In the genomic region with DNA sequence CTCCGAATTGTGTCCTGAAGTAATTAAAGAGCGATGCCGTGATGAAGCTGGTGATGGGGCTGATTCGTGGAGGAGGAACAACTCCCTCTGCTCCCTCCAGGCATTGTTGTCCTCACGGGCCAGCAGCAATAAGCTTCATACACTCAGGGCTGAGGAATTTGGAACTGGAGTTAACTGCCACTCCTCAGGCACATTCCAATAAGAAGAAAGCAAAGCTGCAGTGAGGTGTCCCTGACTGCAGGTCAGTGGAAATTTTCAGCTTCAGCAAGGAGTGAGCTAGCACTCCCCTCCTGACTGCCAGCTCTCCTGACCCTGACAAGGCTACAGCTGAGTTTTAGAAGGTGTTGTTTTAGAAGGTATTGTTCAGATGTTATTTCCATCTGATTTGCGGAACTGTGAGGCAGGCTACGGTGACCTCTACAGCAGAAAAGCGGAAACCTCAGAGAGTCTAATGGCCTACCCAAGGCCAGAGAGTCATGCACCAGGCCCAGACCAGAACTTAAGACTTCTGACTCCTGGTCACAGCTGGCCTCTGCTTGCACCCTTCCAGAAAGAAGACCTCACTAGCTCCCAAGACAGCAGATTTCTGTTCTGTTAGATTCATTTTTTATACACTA, we compare ENCODE assay signal across 1 cellular context.
TF ChIP-seq lines count a peak whose summit lies in the region.

No MANE protein-coding gene starts in this region.

TF ChIP-seq in K562, 482 proteins besides CTCF, POLR2A, EP300 and RAD21 (continued from another document):
- TF ChIP-seq, protein P1, sequence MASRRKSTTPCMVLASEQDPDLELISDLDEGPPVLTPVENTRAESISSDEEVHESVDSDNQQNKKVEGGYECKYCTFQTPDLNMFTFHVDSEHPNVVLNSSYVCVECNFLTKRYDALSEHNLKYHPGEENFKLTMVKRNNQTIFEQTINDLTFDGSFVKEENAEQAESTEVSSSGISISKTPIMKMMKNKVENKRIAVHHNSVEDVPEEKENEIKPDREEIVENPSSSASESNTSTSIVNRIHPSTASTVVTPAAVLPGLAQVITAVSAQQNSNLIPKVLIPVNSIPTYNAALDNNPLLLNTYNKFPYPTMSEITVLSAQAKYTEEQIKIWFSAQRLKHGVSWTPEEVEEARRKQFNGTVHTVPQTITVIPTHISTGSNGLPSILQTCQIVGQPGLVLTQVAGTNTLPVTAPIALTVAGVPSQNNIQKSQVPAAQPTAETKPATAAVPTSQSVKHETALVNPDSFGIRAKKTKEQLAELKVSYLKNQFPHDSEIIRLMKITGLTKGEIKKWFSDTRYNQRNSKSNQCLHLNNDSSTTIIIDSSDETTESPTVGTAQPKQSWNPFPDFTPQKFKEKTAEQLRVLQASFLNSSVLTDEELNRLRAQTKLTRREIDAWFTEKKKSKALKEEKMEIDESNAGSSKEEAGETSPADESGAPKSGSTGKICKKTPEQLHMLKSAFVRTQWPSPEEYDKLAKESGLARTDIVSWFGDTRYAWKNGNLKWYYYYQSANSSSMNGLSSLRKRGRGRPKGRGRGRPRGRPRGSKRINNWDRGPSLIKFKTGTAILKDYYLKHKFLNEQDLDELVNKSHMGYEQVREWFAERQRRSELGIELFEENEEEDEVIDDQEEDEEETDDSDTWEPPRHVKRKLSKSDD (conservative IDR thresholded peaks at IDR 0.05; ENCODE audit: low read length), result no peak
- TF ChIP-seq, protein P2, sequence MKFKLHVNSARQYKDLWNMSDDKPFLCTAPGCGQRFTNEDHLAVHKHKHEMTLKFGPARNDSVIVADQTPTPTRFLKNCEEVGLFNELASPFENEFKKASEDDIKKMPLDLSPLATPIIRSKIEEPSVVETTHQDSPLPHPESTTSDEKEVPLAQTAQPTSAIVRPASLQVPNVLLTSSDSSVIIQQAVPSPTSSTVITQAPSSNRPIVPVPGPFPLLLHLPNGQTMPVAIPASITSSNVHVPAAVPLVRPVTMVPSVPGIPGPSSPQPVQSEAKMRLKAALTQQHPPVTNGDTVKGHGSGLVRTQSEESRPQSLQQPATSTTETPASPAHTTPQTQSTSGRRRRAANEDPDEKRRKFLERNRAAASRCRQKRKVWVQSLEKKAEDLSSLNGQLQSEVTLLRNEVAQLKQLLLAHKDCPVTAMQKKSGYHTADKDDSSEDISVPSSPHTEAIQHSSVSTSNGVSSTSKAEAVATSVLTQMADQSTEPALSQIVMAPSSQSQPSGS (CRISPR knock-in tag; IDR thresholded peaks at IDR 0.05), result no peak
- no peak for TF ChIP-seq BACH1 (tag; IDR thresholded peaks at IDR 0.05)
- TF ChIP-seq NFE2 (IDR thresholded peaks at IDR 0.05; ENCODE audit: low read depth), result no peak
- TF ChIP-seq, protein P3, sequence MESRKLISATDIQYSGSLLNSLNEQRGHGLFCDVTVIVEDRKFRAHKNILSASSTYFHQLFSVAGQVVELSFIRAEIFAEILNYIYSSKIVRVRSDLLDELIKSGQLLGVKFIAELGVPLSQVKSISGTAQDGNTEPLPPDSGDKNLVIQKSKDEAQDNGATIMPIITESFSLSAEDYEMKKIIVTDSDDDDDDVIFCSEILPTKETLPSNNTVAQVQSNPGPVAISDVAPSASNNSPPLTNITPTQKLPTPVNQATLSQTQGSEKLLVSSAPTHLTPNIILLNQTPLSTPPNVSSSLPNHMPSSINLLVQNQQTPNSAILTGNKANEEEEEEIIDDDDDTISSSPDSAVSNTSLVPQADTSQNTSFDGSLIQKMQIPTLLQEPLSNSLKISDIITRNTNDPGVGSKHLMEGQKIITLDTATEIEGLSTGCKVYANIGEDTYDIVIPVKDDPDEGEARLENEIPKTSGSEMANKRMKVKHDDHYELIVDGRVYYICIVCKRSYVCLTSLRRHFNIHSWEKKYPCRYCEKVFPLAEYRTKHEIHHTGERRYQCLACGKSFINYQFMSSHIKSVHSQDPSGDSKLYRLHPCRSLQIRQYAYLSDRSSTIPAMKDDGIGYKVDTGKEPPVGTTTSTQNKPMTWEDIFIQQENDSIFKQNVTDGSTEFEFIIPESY (CRISPR knock-in tag; IDR thresholded peaks at IDR 0.05), result no peak
- TF ChIP-seq RFX1 (IDR thresholded peaks at IDR 0.05), result no peak
- TF ChIP-seq ZC3H8 (IDR thresholded peaks at IDR 0.05), result no peak
- no peak for TF ChIP-seq NCOA4 (IDR thresholded peaks at IDR 0.05; ENCODE audit: partially characterized antibody)
- TF ChIP-seq, protein P4, sequence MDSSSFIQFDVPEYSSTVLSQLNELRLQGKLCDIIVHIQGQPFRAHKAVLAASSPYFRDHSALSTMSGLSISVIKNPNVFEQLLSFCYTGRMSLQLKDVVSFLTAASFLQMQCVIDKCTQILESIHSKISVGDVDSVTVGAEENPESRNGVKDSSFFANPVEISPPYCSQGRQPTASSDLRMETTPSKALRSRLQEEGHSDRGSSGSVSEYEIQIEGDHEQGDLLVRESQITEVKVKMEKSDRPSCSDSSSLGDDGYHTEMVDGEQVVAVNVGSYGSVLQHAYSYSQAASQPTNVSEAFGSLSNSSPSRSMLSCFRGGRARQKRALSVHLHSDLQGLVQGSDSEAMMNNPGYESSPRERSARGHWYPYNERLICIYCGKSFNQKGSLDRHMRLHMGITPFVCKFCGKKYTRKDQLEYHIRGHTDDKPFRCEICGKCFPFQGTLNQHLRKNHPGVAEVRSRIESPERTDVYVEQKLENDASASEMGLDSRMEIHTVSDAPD (CRISPR knock-in tag; IDR thresholded peaks at IDR 0.05), result no peak
- no peak for TF ChIP-seq KDM2B (CRISPR knock-in tag; IDR thresholded peaks at IDR 0.05)
- TF ChIP-seq GABPA (tag; conservative IDR thresholded peaks at IDR 0.05; ENCODE audit: low read depth), result no peak
- TF ChIP-seq HMG20A (CRISPR knock-in tag; conservative IDR thresholded peaks at IDR 0.05), result no peak
- TF ChIP-seq ZNF436 (CRISPR knock-in tag; IDR thresholded peaks at IDR 0.05), result no peak
- TF ChIP-seq, protein P5, sequence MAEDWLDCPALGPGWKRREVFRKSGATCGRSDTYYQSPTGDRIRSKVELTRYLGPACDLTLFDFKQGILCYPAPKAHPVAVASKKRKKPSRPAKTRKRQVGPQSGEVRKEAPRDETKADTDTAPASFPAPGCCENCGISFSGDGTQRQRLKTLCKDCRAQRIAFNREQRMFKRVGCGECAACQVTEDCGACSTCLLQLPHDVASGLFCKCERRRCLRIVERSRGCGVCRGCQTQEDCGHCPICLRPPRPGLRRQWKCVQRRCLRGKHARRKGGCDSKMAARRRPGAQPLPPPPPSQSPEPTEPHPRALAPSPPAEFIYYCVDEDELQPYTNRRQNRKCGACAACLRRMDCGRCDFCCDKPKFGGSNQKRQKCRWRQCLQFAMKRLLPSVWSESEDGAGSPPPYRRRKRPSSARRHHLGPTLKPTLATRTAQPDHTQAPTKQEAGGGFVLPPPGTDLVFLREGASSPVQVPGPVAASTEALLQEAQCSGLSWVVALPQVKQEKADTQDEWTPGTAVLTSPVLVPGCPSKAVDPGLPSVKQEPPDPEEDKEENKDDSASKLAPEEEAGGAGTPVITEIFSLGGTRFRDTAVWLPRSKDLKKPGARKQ (CRISPR knock-in tag; IDR thresholded peaks at IDR 0.05), result no peak
- TF ChIP-seq SMAD3 (CRISPR knock-in tag; conservative IDR thresholded peaks at IDR 0.05), result no peak
- TF ChIP-seq RCOR1 (IDR thresholded peaks at IDR 0.05; ENCODE audit: borderline replicate concordance in 1 of 2, low read depth in 2 of 2, low read length in 2 of 2), result no peak
- TF ChIP-seq ZBTB8A (IDR thresholded peaks at IDR 0.05; ENCODE audit: partially characterized antibody), result no peak
- no peak for TF ChIP-seq ZNF75A (CRISPR knock-in tag; IDR thresholded peaks at IDR 0.05)
TF ChIP-seq in K562: peak in this region for 0.
